In the genomic region with DNA sequence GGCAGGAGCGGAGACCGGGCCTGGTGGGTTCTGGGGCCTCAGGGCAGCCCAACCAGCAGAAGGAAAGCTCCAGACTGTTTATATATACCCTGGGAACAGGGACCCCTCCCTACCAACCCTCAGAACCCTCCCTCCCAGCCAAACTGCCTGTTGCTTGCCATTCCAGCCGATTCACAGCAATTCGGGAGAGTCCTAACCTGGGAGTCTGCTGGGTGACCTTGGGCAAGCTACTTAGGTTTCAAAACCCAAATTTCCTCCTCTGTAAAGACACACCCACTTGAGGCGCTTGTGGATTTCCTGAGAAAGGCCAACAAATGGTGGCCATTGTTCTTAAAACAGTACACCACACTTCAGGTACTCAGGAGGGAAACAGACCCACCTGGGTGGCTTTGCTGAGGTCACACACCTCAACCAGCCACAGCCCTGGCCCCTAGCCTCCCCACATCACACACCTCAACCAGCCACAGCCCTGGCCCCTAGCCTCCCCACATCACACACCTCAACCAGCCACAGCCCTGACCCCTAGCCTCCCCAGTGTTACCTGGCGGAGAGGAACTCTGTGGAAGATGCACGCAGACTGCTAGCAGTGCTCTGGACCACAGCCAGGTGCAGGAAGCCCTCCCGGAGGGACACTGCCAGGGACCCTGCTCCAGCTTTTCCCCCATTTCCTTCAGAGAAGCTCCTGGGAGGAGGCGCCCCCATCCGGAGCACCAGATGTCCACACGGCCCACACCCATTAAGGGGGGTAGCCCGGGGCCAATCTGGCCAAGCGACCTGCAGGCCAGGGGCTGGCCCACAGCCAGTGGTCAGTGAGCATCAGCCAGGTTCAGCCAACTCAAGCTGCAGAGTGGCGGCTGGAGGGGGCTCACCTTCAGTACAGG, we compare ENCODE assay signal across 11 cellular contexts. TPM values are rescaled to one million over a fixed set of nuclear protein-coding genes. Genes with fewer than 3 reads are reported as not detected.
DNase-seq lines count a peak whose midpoint lies in the region; ATAC-seq, FAIRE-seq and TF ChIP-seq lines count a peak whose summit lies in the region.
"Had no signal": no experiment of that assay in that cellular context is flagged by ENCODE, and none has a peak within 500 bp of the region (broad histone marks: within the 10 kb centered on the region; RNA-seq: fewer than 3 reads in every experiment).

No MANE protein-coding gene starts in this region.

- H2BK12ac ChIP-seq in neuronal stem cell (ENCODE audit: low read length): no peak overlapping the region

- no peak overlapping the region for H2AK5ac ChIP-seq in neuronal stem cell (ENCODE audit: low read depth, low read length)

- no peak overlapping the region for H4K91ac ChIP-seq in neuronal stem cell (ENCODE audit: low read depth, low read length, poor library complexity)

- no peak overlapping the region for H2BK5ac ChIP-seq in neuronal stem cell (ENCODE audit: low read length)

- H3K27me3 ChIP-seq in KMS-11 (ENCODE audit: insufficient read depth, low read depth): peaks cover 17% of the 10 kb centered on the region
- H3K27me3 ChIP-seq in bronchial epithelial cell (ENCODE audit: control insufficient read depth, insufficient read depth, low read length): peaks cover 28% of the 10 kb centered on the region
- peaks cover 41 to 51% (median 51%) of the 10 kb centered on the region in 3 experiments for H3K27me3 ChIP-seq in neuronal stem cell (ENCODE audit: control insufficient read depth in 3 of 3, insufficient read depth in 3 of 3, low read depth in 1 of 3, low read length in 3 of 3)

- H4K20me1 ChIP-seq in KMS-11 (ENCODE audit: insufficient read depth): no peaks in the 10 kb centered on the region

- H2AFZ ChIP-seq in KMS-11 (ENCODE audit: low read depth): no peak overlapping the region
- H2AFZ ChIP-seq in neuronal stem cell (ENCODE audit: low read length): no peak overlapping the region

- no peak overlapping the region for H3K4ac ChIP-seq in neuronal stem cell (ENCODE audit: low read length)

- H3K4me1 ChIP-seq in KMS-11 (ENCODE audit: low read depth, poor library complexity, severe bottlenecking): peaks cover 13% of the 10 kb centered on the region
- peaks cover 10% of the 10 kb centered on the region in 2 donors for H3K4me1 ChIP-seq in neuronal stem cell (ENCODE audit: control insufficient read depth in 2 of 2, insufficient read depth in 1 of 2, low read depth in 1 of 2, low read length in 2 of 2)

- DNase-seq in NOMO-1 (lab: John Stamatoyannopoulos, UW; ENCODE audit: unreplicated experiment in 2 of 2): peak; percentile 50 to 51
- DNase-seq in NOMO-1 treated with dmso at 0.1 percent for 144 hours (lab: John Stamatoyannopoulos, UW; ENCODE audit: unreplicated experiment): no peak
- DNase-seq in bronchial epithelial cell (ENCODE audit: low read depth): no peak
- no peak for DNase-seq in neuronal stem cell (ENCODE audit: low spot score)
- no peak for DNase-seq in occipital lobe (lab: John Stamatoyannopoulos, UW)
- DNase-seq: activated naive CD4-positive, alpha-beta T cell treated with anti-CD3 and anti-CD28 coated beads for 36 hours; HCEC 1CT; NCI-H1048 had no signal

- no peaks in the 10 kb centered on the region for H3K36me3 ChIP-seq in KMS-11 (ENCODE audit: insufficient read depth)
- H3K36me3 ChIP-seq in bronchial epithelial cell (ENCODE audit: control insufficient read depth, insufficient read depth, low read length): peaks cover 20% of the 10 kb centered on the region
- H3K36me3 ChIP-seq in neuronal stem cell (replicated peaks in 1 of 2; ENCODE audit: control insufficient read depth in 2 of 2, insufficient read depth in 2 of 2, low read length in 2 of 2): peaks cover 27 to 44% of the 10 kb centered on the region in 2 donors

- peak overlapping the region; percentile 80 for H3K23ac ChIP-seq in neuronal stem cell (ENCODE audit: low read depth, low read length, poor library complexity)

- peak; percentile 75 for FAIRE-seq in bronchial epithelial cell (lab: Jason Lieb, UNC)

- ATAC-seq in HG02884 (IDR thresholded peaks at IDR 0.05; ENCODE audit: unreplicated experiment) (no peak), HG03378 (IDR thresholded peaks at IDR 0.05; ENCODE audit: unreplicated experiment) (no peak)

- H3K79me2 ChIP-seq in KMS-11 (ENCODE audit: insufficient read depth, low read depth): no peaks in the 10 kb centered on the region

- H3K14ac ChIP-seq in neuronal stem cell (ENCODE audit: low read length): peak overlapping the region; percentile 21

- no peaks in the 10 kb centered on the region for H3K79me1 ChIP-seq in neuronal stem cell (ENCODE audit: low read depth, low read length)

- H3K9ac ChIP-seq in KMS-11: no peak overlapping the region
- no peak overlapping the region for H3K9ac ChIP-seq in neuronal stem cell (ENCODE audit: low read depth, low read length, poor library complexity)

- no peak for TF ChIP-seq CTCF in KMS-11 (conservative IDR thresholded peaks at IDR 0.05; ENCODE audit: low read depth, low read length)
- TF ChIP-seq CTCF in bronchial epithelial cell (IDR thresholded peaks at IDR 0.05; ENCODE audit: insufficient read depth, low read length, severe bottlenecking): no peak

- peak overlapping the region; percentile 37 for H2BK15ac ChIP-seq in neuronal stem cell (ENCODE audit: low read length)

- H3K9me3 ChIP-seq in neuronal stem cell (replicated peaks in 1 of 2; ENCODE audit: control insufficient read depth in 2 of 2, insufficient read depth in 1 of 2, low read depth in 1 of 2, low read length in 2 of 2): no peaks in the 10 kb centered on the region

- WGBS in neuronal stem cell (ENCODE audit: extremely low coverage in 2 of 2, insufficient read length in 2 of 2, insufficient replicate concordance in 1 of 2), 2 donors: no CpG with 5 or more reads among the region's 14 CpGs

- H3K18ac ChIP-seq in neuronal stem cell (ENCODE audit: low read length): peak overlapping the region; percentile 44

- H3K27ac ChIP-seq in KMS-11 (peak overlapping the region; percentile 11; the same call in 1 of the 2 replicates), neuronal stem cell (replicated peaks; ENCODE audit: low read length) (no peak overlapping the region)

- no peak overlapping the region for H3K4me3 ChIP-seq in KMS-11 (IDR thresholded peaks at IDR 0.05; ENCODE audit: insufficient read depth, low read depth, low read length)
- H3K4me3 ChIP-seq in bronchial epithelial cell (ENCODE audit: low read depth, low read length): no peak overlapping the region
- no peak overlapping the region for H3K4me3 ChIP-seq in neuronal stem cell (ENCODE audit: low read length in 2 of 2)

- H3K4me2 ChIP-seq in KMS-11 (no peak overlapping the region), neuronal stem cell (ENCODE audit: insufficient read depth, low read length, poor library complexity, severe bottlenecking) (no peak overlapping the region)

- H4K8ac ChIP-seq in neuronal stem cell (ENCODE audit: low read depth, low read length): no peak overlapping the region

- no peak overlapping the region for H2BK120ac ChIP-seq in neuronal stem cell (ENCODE audit: low read depth, low read length)

RNA-seq across cellular contexts. Expression of a gene that starts 6.2 kb away (rescaled TPM):
- not detected in 2 replicates for total RNA-seq in bronchial epithelial cell
- 0.07 TPM for polyA plus RNA-seq in neuronal stem cell (2013, experiment 1 of 2)
- polyA plus RNA-seq in neuronal stem cell (2013, experiment 2 of 2): 0.14 TPM
- not detected for total RNA-seq in occipital lobe

RNA-seq across cellular contexts. Expression of a gene that starts 18.0 kb away (rescaled TPM):
- total RNA-seq in bronchial epithelial cell: under 0.01 TPM in 2 replicates
- 1.6 TPM for polyA plus RNA-seq in neuronal stem cell (2013, experiment 1 of 2)
- 1.8 TPM for polyA plus RNA-seq in neuronal stem cell (2013, experiment 2 of 2)
- total RNA-seq in occipital lobe: 0.31 TPM

RNA-seq across cellular contexts. Expression of a gene that starts 38.3 kb away (rescaled TPM):
- 1.3 and 3.5 TPM in 2 replicates for total RNA-seq in bronchial epithelial cell
- 31.3 TPM for polyA plus RNA-seq in neuronal stem cell (2013, experiment 1 of 2)
- 32.8 TPM for polyA plus RNA-seq in neuronal stem cell (2013, experiment 2 of 2)
- total RNA-seq in occipital lobe: 1.6 TPM

Comparison
In these comparisons a context has a peak if more than half of its experiments do, and no peak if none do; other contexts are left out.
1. DNase-seq: peak in NOMO-1 (2 of 2); none in NOMO-1 treated with dmso at 0.1 percent for 144 hours (single experiment), bronchial epithelial cell (single experiment), neuronal stem cell (single experiment) and occipital lobe (single experiment).